In the genomic region with DNA sequence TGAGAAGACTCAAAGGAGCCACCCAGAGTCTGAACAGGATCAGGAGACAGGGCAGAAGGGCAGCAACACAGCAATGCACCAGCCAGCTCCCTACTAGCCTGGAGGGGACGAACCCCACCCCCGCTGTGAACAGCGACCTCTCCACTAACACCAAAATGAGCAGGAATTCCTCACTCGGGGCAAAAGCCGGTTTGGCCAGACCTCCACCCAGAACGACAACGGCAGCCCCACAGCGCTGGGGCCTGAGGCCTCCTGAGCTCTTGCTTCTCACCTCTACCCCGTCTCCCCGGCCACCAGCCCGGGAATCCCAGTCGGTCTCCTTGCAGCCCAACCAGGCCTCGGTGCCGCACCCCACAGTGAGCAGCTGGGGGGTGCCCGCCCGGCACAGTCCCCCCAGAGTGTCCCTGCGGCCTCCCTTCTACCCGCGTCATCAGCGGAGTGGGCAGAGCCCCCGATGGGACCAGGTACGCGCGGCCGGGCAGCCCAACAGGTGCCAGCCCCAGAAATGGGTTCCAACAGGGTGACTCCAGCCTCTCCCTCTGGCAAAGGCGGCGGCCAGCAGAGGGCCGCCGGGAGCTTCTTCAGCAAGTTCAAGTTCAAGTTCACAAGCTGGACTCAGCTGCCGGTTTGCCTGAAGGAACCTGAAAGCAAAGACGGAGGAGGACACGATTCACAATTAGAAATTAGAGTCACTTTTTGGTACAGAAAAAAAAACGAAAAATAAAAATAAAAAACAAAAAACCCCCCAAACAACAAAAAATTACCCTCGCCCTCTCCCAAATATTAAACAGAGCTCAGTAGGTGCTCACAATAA, we compare ENCODE assay signal across 9 cellular contexts.
DNase-seq lines count a peak whose midpoint lies in the region; ATAC-seq and TF ChIP-seq lines count a peak whose summit lies in the region.
"Had no signal": no experiment of that assay in that cellular context is flagged by ENCODE, and none has a peak within 500 bp of the region (broad histone marks: within the 10 kb centered on the region; RNA-seq: fewer than 3 reads in every experiment).

No MANE protein-coding gene starts in this region.

- H3K4me1 ChIP-seq in breast epithelium, result no peaks in the 10 kb centered on the region
- peaks cover 11% of the 10 kb centered on the region for H3K4me1 ChIP-seq in mononuclear cell (ENCODE audit: insufficient read depth, low read length)
- H3K4me1 ChIP-seq in vagina, result peaks cover 9% of the 10 kb centered on the region

- H3K9me3 ChIP-seq in breast epithelium, result peaks cover 0 to 4% of the 10 kb centered on the region in 2 donors
- H3K9me3 ChIP-seq in mononuclear cell (ENCODE audit: low read depth, low read length), result no peaks in the 10 kb centered on the region
- H3K9me3 ChIP-seq in vagina, result no peaks in the 10 kb centered on the region

- intact Hi-C loops in breast epithelium (cut with DNase I; ENCODE audit: low total_unique reads) (no loop called here), MCF 10A (cut with micrococcal nuclease) (no loop called here), vagina (cut with DNase I) (no loop called here)

- peaks cover 5% of the 10 kb centered on the region for H3K9me3 Mint-ChIP-seq in MCF 10A (ENCODE audit: unreplicated experiment)

- POLR2A ChIA-PET in MCF 10A (lab: Yijun Ruan, JAX), result interaction anchor here (0.6 kb wide), 2 partner anchors 8 to 368 kb away, joined by 3 read pairs; no protein-coding TSS in a partner anchor

- no peak overlapping the region for H3K27ac ChIP-seq in breast epithelium
- H3K27ac ChIP-seq in vagina, result no peak overlapping the region

- CTCF ChIA-PET in MCF 10A (lab: Yijun Ruan, JAX), result interaction anchor here (0.5 to 1.3 kb wide), 4 partner anchors 8 to 908 kb away, joined by 3 to 4 read pairs (median 3); no protein-coding TSS in a partner anchor

- peak; percentile 28 for ATAC-seq in esophagus mucosa
- no peak for ATAC-seq in SK-N-SH treated with all-trans-retinoic acid at 6 μM for 48 hours
- ATAC-seq in GM21515 (IDR thresholded peaks at IDR 0.05; ENCODE audit: unreplicated experiment), result no peak

- peak overlapping the region in 2 of 3 donors; percentile 23 to 40 for H3K4me3 ChIP-seq in breast epithelium
- H3K4me3 ChIP-seq in mononuclear cell (ENCODE audit: low read length), result peak overlapping the region; percentile 31
- peak overlapping the region; percentile 24 to 30 for H3K4me3 ChIP-seq in vagina

- H3K4me1 Mint-ChIP-seq in MCF 10A (ENCODE audit: insufficient read depth, unreplicated experiment), result no peaks in the 10 kb centered on the region

- DNase-seq in breast epithelium (ENCODE audit: low spot score in 2 of 2) (no peak), MCF 10A (ENCODE audit: unreplicated experiment) (no peak), vagina (ENCODE audit: extremely low spot score in 2 of 2) (no peak), NCI-H446 treated with DMSO at 0.1 percent for 48 hours (lab: John Stamatoyannopoulos, UW) (no peak)
- DNase-seq: DMS 273 treated with DMSO at 0.1 percent for 48 hours had no signal

- H3K36me3 ChIP-seq in breast epithelium (no peaks in the 10 kb centered on the region), vagina (no peaks in the 10 kb centered on the region)

- TF ChIP-seq POLR2A in breast epithelium (IDR thresholded peaks at IDR 0.05) (no peak), vagina (IDR thresholded peaks at IDR 0.05) (no peak)

- TF ChIP-seq CTCF in breast epithelium (IDR thresholded peaks at IDR 0.05) (no peak), MCF 10A (IDR thresholded peaks at IDR 0.05; ENCODE audit: unreplicated experiment) (no peak), vagina (IDR thresholded peaks at IDR 0.05) (no peak)

- H3K27me3 Mint-ChIP-seq in MCF 10A (ENCODE audit: insufficient read depth, unreplicated experiment), result no peaks in the 10 kb centered on the region

- BruUV-seq in MCF 10A (replicated peaks; lab: Mats Ljungman, UMichigan), result no TSS peak

- no peak overlapping the region for H3K27ac Mint-ChIP-seq in MCF 10A (ENCODE audit: low read depth, unreplicated experiment)

- no peaks in the 10 kb centered on the region for H3K36me3 Mint-ChIP-seq in MCF 10A (ENCODE audit: insufficient read depth, unreplicated experiment)

- H3K27me3 ChIP-seq in breast epithelium (peaks cover 0 to 19% of the 10 kb centered on the region in 2 donors), mononuclear cell (ENCODE audit: insufficient read depth, low read length) (peaks cover 17% of the 10 kb centered on the region), vagina (no peaks in the 10 kb centered on the region)

- H3K4me3 Mint-ChIP-seq in MCF 10A (ENCODE audit: unreplicated experiment), result no peak overlapping the region

TF ChIP-seq in SK-N-SH treated with all-trans-retinoic acid at 6 μM for 48 hours, 23 proteins besides CTCF, POLR2A, EP300 and RAD21:
- TF ChIP-seq, protein P1, sequence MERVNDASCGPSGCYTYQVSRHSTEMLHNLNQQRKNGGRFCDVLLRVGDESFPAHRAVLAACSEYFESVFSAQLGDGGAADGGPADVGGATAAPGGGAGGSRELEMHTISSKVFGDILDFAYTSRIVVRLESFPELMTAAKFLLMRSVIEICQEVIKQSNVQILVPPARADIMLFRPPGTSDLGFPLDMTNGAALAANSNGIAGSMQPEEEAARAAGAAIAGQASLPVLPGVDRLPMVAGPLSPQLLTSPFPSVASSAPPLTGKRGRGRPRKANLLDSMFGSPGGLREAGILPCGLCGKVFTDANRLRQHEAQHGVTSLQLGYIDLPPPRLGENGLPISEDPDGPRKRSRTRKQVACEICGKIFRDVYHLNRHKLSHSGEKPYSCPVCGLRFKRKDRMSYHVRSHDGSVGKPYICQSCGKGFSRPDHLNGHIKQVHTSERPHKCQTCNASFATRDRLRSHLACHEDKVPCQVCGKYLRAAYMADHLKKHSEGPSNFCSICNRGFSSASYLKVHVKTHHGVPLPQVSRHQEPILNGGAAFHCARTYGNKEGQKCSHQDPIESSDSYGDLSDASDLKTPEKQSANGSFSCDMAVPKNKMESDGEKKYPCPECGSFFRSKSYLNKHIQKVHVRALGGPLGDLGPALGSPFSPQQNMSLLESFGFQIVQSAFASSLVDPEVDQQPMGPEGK (CRISPR knock-in tag; IDR thresholded peaks at IDR 0.05; ENCODE audit: borderline replicate concordance), result no peak
- no peak for TF ChIP-seq ZNF70 (CRISPR knock-in tag; IDR thresholded peaks at IDR 0.05)
- no peak for TF ChIP-seq ZNF565 (CRISPR knock-in tag; conservative IDR thresholded peaks at IDR 0.05; ENCODE audit: low read depth)
- TF ChIP-seq, protein P2, sequence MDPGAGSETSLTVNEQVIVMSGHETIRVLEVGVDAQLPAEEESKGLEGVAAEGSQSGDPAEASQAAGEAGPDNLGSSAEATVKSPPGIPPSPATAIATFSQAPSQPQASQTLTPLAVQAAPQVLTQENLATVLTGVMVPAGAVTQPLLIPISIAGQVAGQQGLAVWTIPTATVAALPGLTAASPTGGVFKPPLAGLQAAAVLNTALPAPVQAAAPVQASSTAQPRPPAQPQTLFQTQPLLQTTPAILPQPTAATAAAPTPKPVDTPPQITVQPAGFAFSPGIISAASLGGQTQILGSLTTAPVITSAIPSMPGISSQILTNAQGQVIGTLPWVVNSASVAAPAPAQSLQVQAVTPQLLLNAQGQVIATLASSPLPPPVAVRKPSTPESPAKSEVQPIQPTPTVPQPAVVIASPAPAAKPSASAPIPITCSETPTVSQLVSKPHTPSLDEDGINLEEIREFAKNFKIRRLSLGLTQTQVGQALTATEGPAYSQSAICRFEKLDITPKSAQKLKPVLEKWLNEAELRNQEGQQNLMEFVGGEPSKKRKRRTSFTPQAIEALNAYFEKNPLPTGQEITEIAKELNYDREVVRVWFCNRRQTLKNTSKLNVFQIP (CRISPR knock-in tag; IDR thresholded peaks at IDR 0.05; ENCODE audit: borderline replicate concordance, low read depth), result no peak
- no peak for TF ChIP-seq ARNTL (CRISPR knock-in tag; IDR thresholded peaks at IDR 0.05; ENCODE audit: borderline replicate concordance, low read depth)
